ENCODE assay signal across 11 cellular contexts in the genomic region with DNA sequence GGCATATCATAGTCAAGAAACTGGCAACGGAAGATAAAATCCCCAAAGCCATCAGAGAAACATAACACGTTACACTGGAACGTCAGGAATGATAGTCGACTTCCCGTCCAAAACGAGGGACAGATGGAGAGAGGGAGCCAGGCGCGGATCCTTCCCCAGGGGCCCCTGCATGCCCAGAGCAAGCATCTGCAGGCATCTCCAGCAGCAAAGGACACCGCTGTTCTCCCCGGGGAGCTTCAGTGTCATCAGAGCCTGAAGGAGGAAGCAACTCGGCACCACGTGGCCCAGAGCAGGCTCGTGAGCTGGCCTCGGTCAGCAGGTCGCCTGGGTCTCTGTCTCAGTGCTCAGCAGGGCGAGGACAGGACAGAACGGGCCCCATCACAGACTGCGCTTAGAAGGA. TPM values are rescaled to one million over a fixed set of nuclear protein-coding genes. Genes with fewer than 3 reads are reported as not detected.
DNase-seq lines count a peak whose midpoint lies in the region; ATAC-seq and TF ChIP-seq lines count a peak whose summit lies in the region.
"Had no signal": no experiment of that assay in that cellular context is flagged by ENCODE, and none has a peak within 500 bp of the region (broad histone marks: within the 10 kb centered on the region; RNA-seq: fewer than 3 reads in every experiment).

No MANE protein-coding gene starts in this region.

- TF ChIP-seq CTCF in A673 (conservative IDR thresholded peaks at IDR 0.05; ENCODE audit: low read depth, low read length), result no peak
- TF ChIP-seq CTCF in gastroesophageal sphincter (IDR thresholded peaks at IDR 0.05), result no peak

- H3K27ac ChIP-seq in A673 (ENCODE audit: low read depth, low read length, poor library complexity, severe bottlenecking) (peak overlapping the region; percentile 54), gastroesophageal sphincter (peak overlapping the region in 2 of 4 donors; percentile 64 to 65)
- no peak overlapping the region for H3K27ac ChIP-seq in CD4-positive, alpha-beta memory T cell (ENCODE audit: low read depth, low read length)

- no peaks in the 10 kb centered on the region for H3K27me3 Mint-ChIP-seq in CD4-positive, alpha-beta memory T cell

- H3K27me3 ChIP-seq in A673 (replicated peaks; ENCODE audit: insufficient read depth, low read depth, low read length, poor library complexity) (no peaks in the 10 kb centered on the region), gastroesophageal sphincter (no peaks in the 10 kb centered on the region)
- no peaks in the 10 kb centered on the region for H3K27me3 ChIP-seq in CD4-positive, alpha-beta memory T cell (ENCODE audit: insufficient read depth, low read length)
- H3K27me3 ChIP-seq: thyroid gland had no signal

- peak; percentile 44 for DNase-seq in A673 (ENCODE audit: low spot score)
- DNase-seq in NCI-H2171 treated with DMSO at 0.1 percent for 48 hours (lab: John Stamatoyannopoulos, UW), result peak; percentile 92
- peak in 33 of 56 donors; percentile 5 to 70 (median 29) for DNase-seq in nucleus accumbens (lab: John Stamatoyannopoulos, UW)
- DNase-seq in GDM1 (lab: John Stamatoyannopoulos, UW), result no peak
- no peak for DNase-seq in CD4-positive, alpha-beta memory T cell
- DNase-seq: effector CD8-positive, alpha-beta T cell; thyroid gland had no signal

- no peak for TF ChIP-seq POLR2A in gastroesophageal sphincter (IDR thresholded peaks at IDR 0.05)

- H3K9me3 Mint-ChIP-seq in CD4-positive, alpha-beta memory T cell, result peaks cover 0 to 3% (median 0%) of the 10 kb centered on the region in 8 donors
- H3K9me3 Mint-ChIP-seq: activated T-helper 2 cell treated with anti-CD3 and anti-CD28 coated beads, Interferon-gamma antibody, Interleukin-2, Interleukin-4, amounts not matched to agents 10 μg/mL and 5 μg/mL and 100 μg/mL, durations not matched to agents 14 hours and 24 hours and 36 hours had no signal

- peaks cover 0 to 2% (median 0%) of the 10 kb centered on the region in 4 donors for H3K4me1 Mint-ChIP-seq in CD4-positive, alpha-beta memory T cell

- no peaks in the 10 kb centered on the region for H3K36me3 ChIP-seq in A673 (ENCODE audit: insufficient read depth, low read length, poor library complexity, severe bottlenecking)
- H3K36me3 ChIP-seq in gastroesophageal sphincter, result peaks cover 0 to 61% of the 10 kb centered on the region in 2 donors
- peaks cover under 1% of the 10 kb centered on the region for H3K36me3 ChIP-seq in CD4-positive, alpha-beta memory T cell (ENCODE audit: insufficient read depth, low read length)
- H3K36me3 ChIP-seq: thyroid gland had no signal

- H3K27ac Mint-ChIP-seq in CD4-positive, alpha-beta memory T cell, result no peak overlapping the region
- H3K27ac Mint-ChIP-seq: activated T-helper 2 cell treated with anti-CD3 and anti-CD28 coated beads, Interferon-gamma antibody, Interleukin-2, Interleukin-4, amounts not matched to agents 10 μg/mL and 5 μg/mL and 100 μg/mL, durations not matched to agents 14 hours and 24 hours and 36 hours had no signal

- BruUV-seq in A673 (replicated peaks; lab: Mats Ljungman, UMichigan), result no TSS peak

- H3K4me3 ChIP-seq in A673 (ENCODE audit: low read depth, low read length, poor library complexity, severe bottlenecking) (no peak overlapping the region), gastroesophageal sphincter (no peak overlapping the region)
- H3K4me3 ChIP-seq in CD4-positive, alpha-beta memory T cell (ENCODE audit: low read length in 2 of 2), result no peak overlapping the region
- H3K4me3 ChIP-seq: thyroid gland had no signal

- intact Hi-C loops in A673 (cut with micrococcal nuclease; ENCODE audit: unreplicated experiment), result no loop called here
- intact Hi-C loops in CD4-positive, alpha-beta memory T cell (cut with micrococcal nuclease), result no loop called here

- peaks cover 4% of the 10 kb centered on the region for H3K9me3 ChIP-seq in A673 (ENCODE audit: low read depth, low read length, poor library complexity, severe bottlenecking)
- H3K9me3 ChIP-seq in gastroesophageal sphincter, result no peaks in the 10 kb centered on the region
- no peaks in the 10 kb centered on the region for H3K9me3 ChIP-seq in CD4-positive, alpha-beta memory T cell (ENCODE audit: control insufficient read depth in 1 of 2, low read length in 2 of 2)
- H3K9me3 ChIP-seq: thyroid gland had no signal

- peaks cover 21 to 27% of the 10 kb centered on the region in 2 donors for H3K36me3 Mint-ChIP-seq in CD4-positive, alpha-beta memory T cell

- WGBS in gastroesophageal sphincter (ENCODE audit: low coverage in 1 of 2), 2 donors, result 41 to 62% methylated on average over 8 of the region's 18 CpGs

- no peak overlapping the region for H3K4me3 Mint-ChIP-seq in CD4-positive, alpha-beta memory T cell

- POLR2A ChIA-PET in A673 (lab: Charles Lee; ENCODE audit: low non-redundant PET), result interaction anchor here (0.6 kb wide), 1 partner anchor 346 kb away, joined by 9 read pairs; no protein-coding TSS in a partner anchor
- POLR2A ChIA-PET in CD4-positive, alpha-beta memory T cell (lab: Charles Lee; ENCODE audit: partially characterized antibody), result no interaction called here

- peak; percentile 41 for ATAC-seq in gastroesophageal sphincter
- ATAC-seq in GM19328 (IDR thresholded peaks at IDR 0.05; ENCODE audit: unreplicated experiment), result no peak
- ATAC-seq in HG02610 (IDR thresholded peaks at IDR 0.05; ENCODE audit: unreplicated experiment), result no peak

- TF ChIP-seq EP300 in gastroesophageal sphincter (IDR thresholded peaks at IDR 0.05), result no peak

- H3K4me1 ChIP-seq in A673 (ENCODE audit: insufficient read depth, low read length, poor library complexity, severe bottlenecking), result no peaks in the 10 kb centered on the region
- H3K4me1 ChIP-seq in gastroesophageal sphincter, result peaks cover 0 to 14% (median 4%) of the 10 kb centered on the region in 3 donors
- H3K4me1 ChIP-seq in CD4-positive, alpha-beta memory T cell (ENCODE audit: insufficient read depth, low read length), result no peaks in the 10 kb centered on the region

- CTCF ChIA-PET in A673 (lab: Charles Lee), result no interaction called here
- CTCF ChIA-PET in CD4-positive, alpha-beta memory T cell (lab: Charles Lee; ENCODE audit: partially characterized antibody), result no interaction called here

RNA-seq across cellular contexts. Expression of a gene that starts 50.1 kb away (rescaled TPM):
- total RNA-seq in A673 (2021), result 21.0 and 26.3 TPM in 2 replicates
- total RNA-seq in gastroesophageal sphincter, result 10 to 100 TPM; 13.7 to 57.3 (median 20.9) TPM
- 10 to 100 TPM; 50.0 to 59.7 TPM for total RNA-seq in CD4-positive, alpha-beta memory T cell
- polyA plus RNA-seq in CD4-positive, alpha-beta memory T cell, result 10 to 100 TPM in 1 of 2 donors, 1 to 10 TPM in 1; 8.5 to 15.2 TPM

Comparison
In these comparisons a context has a peak if more than half of its experiments do, and no peak if none do; other contexts are left out.
1. DNase-seq: peak in A673 (single experiment), NCI-H2171 treated with DMSO at 0.1 percent for 48 hours (single experiment) and nucleus accumbens (33 of 56); none in GDM1 (single experiment) and CD4-positive, alpha-beta memory T cell (0 of 5).